Comparison of ENCODE assay signal across 25 cellular contexts in the genomic region with DNA sequence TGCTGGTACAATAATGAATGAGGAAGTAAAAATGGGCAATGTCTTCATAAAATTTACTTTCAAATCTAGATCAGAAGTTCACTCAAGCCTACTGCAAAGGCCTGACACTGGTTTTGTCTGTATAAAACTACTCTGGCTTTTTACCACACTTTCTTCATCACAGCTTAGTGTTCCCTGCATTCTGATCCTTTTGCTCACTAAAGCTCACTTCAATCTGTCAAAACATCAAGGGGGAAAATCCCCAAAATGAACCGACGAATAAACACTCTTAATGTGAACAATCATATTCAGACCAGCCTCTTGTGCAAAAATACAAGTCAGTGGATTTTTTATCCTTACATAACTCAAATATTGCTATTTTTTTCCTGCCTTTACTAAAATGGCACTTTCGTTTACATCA.
DNase-seq lines count a peak whose midpoint lies in the region; ATAC-seq and TF ChIP-seq lines count a peak whose summit lies in the region.
"Had no signal": no experiment of that assay in that cellular context is flagged by ENCODE, and none has a peak within 500 bp of the region (broad histone marks: within the 10 kb centered on the region; RNA-seq: fewer than 3 reads in every experiment).

No MANE protein-coding gene starts in this region.

- peaks cover 0 to 17% (median 11%) of the 10 kb centered on the region in 4 donors for H3K4me1 ChIP-seq in transverse colon
- H3K4me1 ChIP-seq: adrenal gland, right atrium auricular region, uterus had no signal

- in situ Hi-C loops in transverse colon (cut with MboI; ENCODE audit: low pct_ligation_motif_present in 1 of 4, low pct_unique_long_range_greater_than_20kb in 1 of 4, low sequenced_read_pairs in 3 of 4) = no loop called here

- peaks cover 47% of the 10 kb centered on the region for H3K4me1 Mint-ChIP-seq in activated CD4-positive, alpha-beta T cell treated with anti-CD3 and anti-CD28 coated beads, Interleukin-2, amount 10 ng/mL, durations not matched to agents 24 days and 14 days
- peaks cover 70% of the 10 kb centered on the region for H3K4me1 Mint-ChIP-seq in activated T-helper 2 cell treated with anti-CD3 and anti-CD28 coated beads, Interferon-gamma antibody, Interleukin-2, Interleukin-4, amounts not matched to agents 10 μg/mL and 5 μg/mL and 100 μg/mL, durations not matched to agents 14 hours and 24 hours and 36 hours (ENCODE audit: low read depth)
- H3K4me1 Mint-ChIP-seq in memory B cell = peaks cover 4% of the 10 kb centered on the region

- no peak overlapping the region for H3K4me3 Mint-ChIP-seq in activated CD4-positive, alpha-beta T cell treated with anti-CD3 and anti-CD28 coated beads, Interleukin-2, amount 10 ng/mL, durations not matched to agents 24 days and 14 days
- no peak overlapping the region for H3K4me3 Mint-ChIP-seq in activated T-helper 2 cell treated with anti-CD3 and anti-CD28 coated beads, Interferon-gamma antibody, Interleukin-2, Interleukin-4, amounts not matched to agents 10 μg/mL and 5 μg/mL and 100 μg/mL, durations not matched to agents 14 hours and 24 hours and 36 hours (ENCODE audit: low read depth)
- no peak overlapping the region for H3K4me3 Mint-ChIP-seq in memory B cell
- H3K4me3 Mint-ChIP-seq: GM23338, T-cell had no signal

- H3K9me3 ChIP-seq in transverse colon = no peaks in the 10 kb centered on the region
- H3K9me3 ChIP-seq: adrenal gland, right atrium auricular region, uterus had no signal

- no peak for TF ChIP-seq EP300 in transverse colon (IDR thresholded peaks at IDR 0.05; ENCODE audit: low read depth)

- ATAC-seq in memory B cell (ENCODE audit: low read depth) = peak; percentile 32
- ATAC-seq: GM23338 had no signal

- H3K36me3 Mint-ChIP-seq in activated CD4-positive, alpha-beta T cell treated with anti-CD3 and anti-CD28 coated beads, Interleukin-2, amount 10 ng/mL, durations not matched to agents 24 days and 14 days (ENCODE audit: low read depth) = peaks cover 18% of the 10 kb centered on the region
- peaks cover 37% of the 10 kb centered on the region for H3K36me3 Mint-ChIP-seq in activated T-helper 2 cell treated with anti-CD3 and anti-CD28 coated beads, Interferon-gamma antibody, Interleukin-2, Interleukin-4, amounts not matched to agents 10 μg/mL and 5 μg/mL and 100 μg/mL, durations not matched to agents 14 hours and 24 hours and 36 hours (ENCODE audit: low read depth)
- H3K36me3 Mint-ChIP-seq in memory B cell = peaks cover 3% of the 10 kb centered on the region

- H3K27ac Mint-ChIP-seq in activated CD4-positive, alpha-beta T cell treated with anti-CD3 and anti-CD28 coated beads, Interleukin-2, amount 10 ng/mL, durations not matched to agents 24 days and 14 days = no peak overlapping the region
- H3K27ac Mint-ChIP-seq in activated T-helper 2 cell treated with anti-CD3 and anti-CD28 coated beads, Interferon-gamma antibody, Interleukin-2, Interleukin-4, amounts not matched to agents 10 μg/mL and 5 μg/mL and 100 μg/mL, durations not matched to agents 14 hours and 24 hours and 36 hours = peak overlapping the region; percentile 44
- H3K27ac Mint-ChIP-seq in memory B cell = no peak overlapping the region
- H3K27ac Mint-ChIP-seq: GM23338, T-cell had no signal

- DNase-seq in activated CD4-positive, alpha-beta T cell treated with anti-CD3 and anti-CD28 coated beads, Interleukin-2, amount 10 ng/mL, durations not matched to agents 24 days and 14 days = peak; percentile 49
- no peak for DNase-seq in activated CD4-positive, alpha-beta T cell treated with anti-CD3 and anti-CD28 coated beads for 48 hours
- DNase-seq in HCEC 1CT (peak; percentile 54), memory B cell (ENCODE audit: low spot score in 2 of 2) (no peak), transverse colon (no peak), kidney glomerular epithelial cell (lab: John Stamatoyannopoulos, UW) (no peak), anterior cingulate cortex (lab: John Stamatoyannopoulos, UW) (no peak)
- no peak for DNase-seq in activated T-helper 2 cell treated with anti-CD3 and anti-CD28 coated beads, Interferon-gamma antibody, Interleukin-2, Interleukin-4, amounts not matched to agents 10 μg/mL and 5 μg/mL and 100 μg/mL, durations not matched to agents 14 hours and 24 hours and 36 hours (ENCODE audit: low spot score)
- DNase-seq: adrenal gland; C1 segment of cervical spinal cord; caudate nucleus; dermis blood vessel endothelial cell; foreskin melanocyte; hippocampal formation; MM.1S; NCI-H187; NCI-H82; SIG-M5; stimulated activated CD4-positive, alpha-beta T cell treated with anti-CD3 and anti-CD28 coated beads, Interleukin-4, amount 100 ng/mL, for 4 hours; substantia nigra; T-cell; uterus had no signal

- no peaks in the 10 kb centered on the region for H3K27me3 ChIP-seq in transverse colon
- H3K27me3 ChIP-seq: adrenal gland, right atrium auricular region, uterus had no signal

- H3K4me3 ChIP-seq in transverse colon = no peak overlapping the region
- H3K4me3 ChIP-seq: adrenal gland, GM23338, lung, right atrium auricular region, uterus had no signal

- intact Hi-C loops in activated CD4-positive, alpha-beta T cell treated with anti-CD3 and anti-CD28 coated beads, Interleukin-2, amount 10 ng/mL, durations not matched to agents 24 days and 14 days (cut with micrococcal nuclease) = loop anchor here (5.0 kb wide), 3 partner anchors 192 to 372 kb away; no protein-coding TSS in a partner anchor
- intact Hi-C loops in activated T-helper 2 cell treated with anti-CD3 and anti-CD28 coated beads, Interferon-gamma antibody, Interleukin-2, Interleukin-4, amounts not matched to agents 10 μg/mL and 5 μg/mL and 100 μg/mL, durations not matched to agents 14 hours and 24 hours and 36 hours (cut with micrococcal nuclease) = loop anchor here (5.0 to 10.0 kb wide), 6 partner anchors 93 to 700 kb away; no protein-coding TSS in a partner anchor
- intact Hi-C loops in transverse colon (cut with DNase I; ENCODE audit: low total_unique reads) = no loop called here

- H3K27me3 Mint-ChIP-seq in activated CD4-positive, alpha-beta T cell treated with anti-CD3 and anti-CD28 coated beads, Interleukin-2, amount 10 ng/mL, durations not matched to agents 24 days and 14 days = no peaks in the 10 kb centered on the region
- no peaks in the 10 kb centered on the region for H3K27me3 Mint-ChIP-seq in activated T-helper 2 cell treated with anti-CD3 and anti-CD28 coated beads, Interferon-gamma antibody, Interleukin-2, Interleukin-4, amounts not matched to agents 10 μg/mL and 5 μg/mL and 100 μg/mL, durations not matched to agents 14 hours and 24 hours and 36 hours (ENCODE audit: low read depth)
- H3K27me3 Mint-ChIP-seq in memory B cell = no peaks in the 10 kb centered on the region
- H3K27me3 Mint-ChIP-seq: T-cell had no signal

- TF ChIP-seq POLR2A in transverse colon (IDR thresholded peaks at IDR 0.05) = no peak

- TF ChIP-seq CTCF in transverse colon (IDR thresholded peaks at IDR 0.05) = no peak

- WGBS in transverse colon (ENCODE audit: low coverage in 1 of 2), 2 donors = 71 to 83% methylated on average over 3 of the region's 3 CpGs

- peaks cover 5% of the 10 kb centered on the region for H3K9me3 Mint-ChIP-seq in activated CD4-positive, alpha-beta T cell treated with anti-CD3 and anti-CD28 coated beads, Interleukin-2, amount 10 ng/mL, durations not matched to agents 24 days and 14 days
- no peaks in the 10 kb centered on the region for H3K9me3 Mint-ChIP-seq in activated T-helper 2 cell treated with anti-CD3 and anti-CD28 coated beads, Interferon-gamma antibody, Interleukin-2, Interleukin-4, amounts not matched to agents 10 μg/mL and 5 μg/mL and 100 μg/mL, durations not matched to agents 14 hours and 24 hours and 36 hours
- no peaks in the 10 kb centered on the region for H3K9me3 Mint-ChIP-seq in memory B cell
- H3K9me3 Mint-ChIP-seq: GM23338, T-cell had no signal

- no peak overlapping the region for H3K27ac ChIP-seq in transverse colon
- H3K27ac ChIP-seq: adrenal gland, right atrium auricular region, uterus had no signal

- H3K36me3 ChIP-seq in transverse colon = no peaks in the 10 kb centered on the region
- H3K36me3 ChIP-seq: adrenal gland, right atrium auricular region, uterus had no signal

Comparison
In these comparisons a context has a peak if more than half of its experiments do, and no peak if none do; other contexts are left out.
1. DNase-seq: peak in activated CD4-positive, alpha-beta T cell treated with anti-CD3 and anti-CD28 coated beads, Interleukin-2, amount 10 ng/mL, durations not matched to agents 24 days and 14 days (single experiment) and HCEC 1CT (single experiment); none in activated CD4-positive, alpha-beta T cell treated with anti-CD3 and anti-CD28 coated beads for 48 hours (single experiment), activated T-helper 2 cell treated with anti-CD3 and anti-CD28 coated beads, Interferon-gamma antibody, Interleukin-2, Interleukin-4, amounts not matched to agents 10 μg/mL and 5 μg/mL and 100 μg/mL, durations not matched to agents 14 hours and 24 hours and 36 hours (single experiment), memory B cell (0 of 2), transverse colon (single experiment), kidney glomerular epithelial cell (single experiment) and anterior cingulate cortex (0 of 58).